ENCODE assay signal across 7 cellular contexts in genomic region chr6:136526196-136526930, GRCh38. TPM values are rescaled to one million over a fixed set of nuclear protein-coding genes. Genes with fewer than 3 reads are reported as not detected.
DNase-seq lines count a peak whose midpoint lies in the region; ATAC-seq and TF ChIP-seq lines count a peak whose summit lies in the region.

No MANE protein-coding gene starts in this region.

- H3K36me3 Mint-ChIP-seq in activated T-helper 17 cell treated with anti-CD3 and anti-CD28 coated beads, Interleukin-2, amount 50 U/mL, for 72 hours (ENCODE audit: low read depth) = no peaks in the 10 kb centered on the region

- no peaks in the 10 kb centered on the region for H3K9me3 ChIP-seq in neuronal stem cell (replicated peaks in 1 of 2; ENCODE audit: control insufficient read depth in 2 of 2, insufficient read depth in 1 of 2, low read depth in 1 of 2, low read length in 2 of 2)

- H3K4me3 Mint-ChIP-seq in activated T-helper 17 cell treated with anti-CD3 and anti-CD28 coated beads, Interleukin-2, amount 50 U/mL, for 72 hours = peak overlapping the region; percentile 45

- no CpG with 5 or more reads among the region's 16 CpGs for WGBS in neuronal stem cell (ENCODE audit: extremely low coverage in 2 of 2, insufficient read length in 2 of 2, insufficient replicate concordance in 1 of 2), 2 donors

- H2AFZ ChIP-seq in neuronal stem cell (ENCODE audit: low read length) = peak overlapping the region; percentile 82

- H3K4ac ChIP-seq in neuronal stem cell (ENCODE audit: low read length) = no peak overlapping the region

- H3K9ac ChIP-seq in neuronal stem cell (ENCODE audit: low read depth, low read length, poor library complexity) = no peak overlapping the region

- H3K27me3 ChIP-seq in foreskin keratinocyte (no peaks in the 10 kb centered on the region), neuronal stem cell (ENCODE audit: control insufficient read depth in 3 of 3, insufficient read depth in 3 of 3, low read depth in 1 of 3, low read length in 3 of 3) (no peaks in the 10 kb centered on the region)

- H3K27ac Mint-ChIP-seq in activated T-helper 17 cell treated with anti-CD3 and anti-CD28 coated beads, Interleukin-2, amount 50 U/mL, for 72 hours = no peak overlapping the region

- no peak overlapping the region for H2BK5ac ChIP-seq in neuronal stem cell (ENCODE audit: low read length)

- H3K4me3 ChIP-seq in neuronal stem cell (ENCODE audit: low read length in 2 of 2) = peak overlapping the region in 1 of 2 donors; percentile 14

- H4K8ac ChIP-seq in neuronal stem cell (ENCODE audit: low read depth, low read length) = no peak overlapping the region

- DNase-seq in GM04504 (ENCODE audit: low read depth) = peak; percentile 50
- DNase-seq in NCI-H1694 treated with DMSO at 0.1 percent for 48 hours (lab: John Stamatoyannopoulos, UW) = peak; percentile 62
- peak in 1 of 2 donors; percentile 63 for DNase-seq in foreskin keratinocyte
- peak; percentile 46 for DNase-seq in neuronal stem cell (ENCODE audit: low spot score)

- H2BK12ac ChIP-seq in neuronal stem cell (ENCODE audit: low read length) = no peak overlapping the region

- H3K9me3 Mint-ChIP-seq in activated T-helper 17 cell treated with anti-CD3 and anti-CD28 coated beads, Interleukin-2, amount 50 U/mL, for 72 hours = no peaks in the 10 kb centered on the region

- peak overlapping the region; percentile 45 for H3K18ac ChIP-seq in neuronal stem cell (ENCODE audit: low read length)

- ATAC-seq in activated T-helper 17 cell treated with anti-CD3 and anti-CD28 coated beads, Interleukin-2, amount 50 U/mL, for 72 hours (replicated peaks) = peak; percentile 82
- ATAC-seq in foreskin keratinocyte (peak; percentile 93), HG03159 (IDR thresholded peaks at IDR 0.05; ENCODE audit: unreplicated experiment) (no peak), GM18870 (IDR thresholded peaks at IDR 0.05; ENCODE audit: unreplicated experiment) (no peak)

- no peaks in the 10 kb centered on the region for H3K79me1 ChIP-seq in neuronal stem cell (ENCODE audit: low read depth, low read length)

- H3K14ac ChIP-seq in neuronal stem cell (ENCODE audit: low read length) = no peak overlapping the region

- no peak overlapping the region for H3K23ac ChIP-seq in neuronal stem cell (ENCODE audit: low read depth, low read length, poor library complexity)

- H3K27me3 Mint-ChIP-seq in activated T-helper 17 cell treated with anti-CD3 and anti-CD28 coated beads, Interleukin-2, amount 50 U/mL, for 72 hours = peaks cover 9% of the 10 kb centered on the region

- no peak overlapping the region for H2BK15ac ChIP-seq in neuronal stem cell (ENCODE audit: low read length)

- H3K36me3 ChIP-seq in neuronal stem cell (replicated peaks in 1 of 2; ENCODE audit: control insufficient read depth in 2 of 2, insufficient read depth in 2 of 2, low read length in 2 of 2) = no peaks in the 10 kb centered on the region

- peaks cover 16% of the 10 kb centered on the region for H3K4me1 ChIP-seq in foreskin keratinocyte
- H3K4me1 ChIP-seq in neuronal stem cell (ENCODE audit: control insufficient read depth in 2 of 2, insufficient read depth in 1 of 2, low read depth in 1 of 2, low read length in 2 of 2) = peaks cover 9 to 20% of the 10 kb centered on the region in 2 donors

- H4K91ac ChIP-seq in neuronal stem cell (ENCODE audit: low read depth, low read length, poor library complexity) = no peak overlapping the region

- H2AK5ac ChIP-seq in neuronal stem cell (ENCODE audit: low read depth, low read length) = no peak overlapping the region

- H3K4me2 ChIP-seq in neuronal stem cell (ENCODE audit: insufficient read depth, low read length, poor library complexity, severe bottlenecking) = no peak overlapping the region

- H2BK120ac ChIP-seq in neuronal stem cell (ENCODE audit: low read depth, low read length) = no peak overlapping the region

- peaks cover 6% of the 10 kb centered on the region for H3K4me1 Mint-ChIP-seq in activated T-helper 17 cell treated with anti-CD3 and anti-CD28 coated beads, Interleukin-2, amount 50 U/mL, for 72 hours

- TF ChIP-seq CTCF in foreskin keratinocyte (conservative IDR thresholded peaks at IDR 0.05) = peak; percentile 60

- no peak overlapping the region for H3K27ac ChIP-seq in foreskin keratinocyte
- no peak overlapping the region for H3K27ac ChIP-seq in neuronal stem cell (replicated peaks; ENCODE audit: low read length)

RNA-seq across cellular contexts. Expression of gene MAP7, which starts 23.9 kb away (rescaled TPM):
- 1 to 10 TPM in 1 of 2 donors, under 1 TPM in 1; 0.76 to 1.2 TPM for total RNA-seq in activated T-helper 17 cell treated with anti-CD3 and anti-CD28 coated beads, Interleukin-2, amount 50 U/mL, for 72 hours
- total RNA-seq in foreskin keratinocyte = 20.8 and 25.4 TPM in 2 replicates
- polyA plus RNA-seq in foreskin keratinocyte = 7.5 and 9.1 TPM in 2 replicates
- polyA plus RNA-seq in neuronal stem cell (2013, experiment 1 of 2) = 2.2 TPM
- 1.7 TPM for polyA plus RNA-seq in neuronal stem cell (2013, experiment 2 of 2)

Comparison
In these comparisons a context has a peak if more than half of its experiments do, and no peak if none do; other contexts are left out.
1. ATAC-seq: peak in activated T-helper 17 cell treated with anti-CD3 and anti-CD28 coated beads, Interleukin-2, amount 50 U/mL, for 72 hours (single experiment) and foreskin keratinocyte (single experiment); none in HG03159 (single experiment) and GM18870 (single experiment).